ENCODE assay signal across 8 cellular contexts in genomic region chr3:49839193-49839809, GRCh38. TPM values are rescaled to one million over a fixed set of nuclear protein-coding genes. Genes with fewer than 3 reads are reported as not detected.
DNase-seq lines count a peak whose midpoint lies in the region; ATAC-seq and TF ChIP-seq lines count a peak whose summit lies in the region.

No MANE protein-coding gene starts in this region.

- DNase-seq in GF-D8 (lab: John Stamatoyannopoulos, UW), result peak; percentile 61
- peak; percentile 82 for DNase-seq in NB4 (ENCODE audit: low read depth)
- peak; percentile 55 to 78 (median 70) for DNase-seq in T-helper 1 cell
- DNase-seq in adrenal gland, result peak; percentile 80 to 94 (median 84)
- DNase-seq in heart right ventricle, result peak; percentile 82 to 84
- peak; percentile 60 for DNase-seq in renal cortical epithelial cell (ENCODE audit: low read depth)
- peak; percentile 87 to 93 for DNase-seq in aorta

- H3K27me3 ChIP-seq in adrenal gland, result no peaks in the 10 kb centered on the region
- no peaks in the 10 kb centered on the region for H3K27me3 ChIP-seq in heart right ventricle
- H3K27me3 ChIP-seq in aorta (ENCODE audit: control insufficient read depth in 1 of 2, insufficient read depth in 2 of 2, low read length in 1 of 2), result no peaks in the 10 kb centered on the region

- H3K4me1 ChIP-seq in adrenal gland (replicated peaks in 1 of 2) (peaks cover 0 to 5% of the 10 kb centered on the region in 2 donors), heart right ventricle (peaks cover 12 to 43% (median 28%) of the 10 kb centered on the region in 9 donors), aorta (ENCODE audit: control insufficient read depth in 1 of 2, insufficient read depth in 2 of 2, low read length in 2 of 2) (no peaks in the 10 kb centered on the region)

- 18 to 32% (median 24%) methylated on average over 4 to 6 of the region's 6 CpGs for WGBS in adrenal gland, 4 donors
- 24 to 30% methylated on average over 6 of the region's 6 CpGs for WGBS in heart right ventricle, 2 donors
- WGBS in aorta, 2 donors, result 45 to 49% methylated on average over 6 of the region's 6 CpGs

- H3K36me3 ChIP-seq in adrenal gland (replicated peaks in 1 of 2), result no peaks in the 10 kb centered on the region
- H3K36me3 ChIP-seq in heart right ventricle, result peaks cover 0 to 7% (median 0%) of the 10 kb centered on the region in 9 donors
- H3K36me3 ChIP-seq in aorta (ENCODE audit: control insufficient read depth in 1 of 2, insufficient read depth in 2 of 2, low read length in 1 of 2), result no peaks in the 10 kb centered on the region

- TF ChIP-seq POLR2A in NB4 (IDR thresholded peaks at IDR 0.05; ENCODE audit: extremely low read depth, insufficient read length), result no peak
- no peak for TF ChIP-seq POLR2A in adrenal gland (IDR thresholded peaks at IDR 0.05)

- TF ChIP-seq CTCF in NB4 (IDR thresholded peaks at IDR 0.05; ENCODE audit: low read depth, low read length) (peak; percentile 82), adrenal gland (IDR thresholded peaks at IDR 0.05) (peak; percentile 86 to 95 (median 91)), heart right ventricle (IDR thresholded peaks at IDR 0.05) (peak; percentile 85 to 95 (median 91))

- H3K9me3 ChIP-seq in adrenal gland (replicated peaks in 1 of 3), result no peaks in the 10 kb centered on the region
- no peaks in the 10 kb centered on the region for H3K9me3 ChIP-seq in heart right ventricle
- H3K9me3 ChIP-seq in aorta (ENCODE audit: control insufficient read depth, low read length), result no peaks in the 10 kb centered on the region

- H3K27ac ChIP-seq in adrenal gland (peak overlapping the region in 1 of 5 donors; percentile 19), heart right ventricle (peak overlapping the region in 8 of 10 donors; percentile 39 to 70 (median 58)), aorta (ENCODE audit: low read depth in 1 of 2, low read length in 2 of 2) (peak overlapping the region in 1 of 2 donors; percentile 3)

- ATAC-seq in heart right ventricle, result peak; percentile 76 to 91 (median 84)
- ATAC-seq in aorta (ENCODE audit: low FRiP score), result peak; percentile 86
- no peak for ATAC-seq in HG03108 (IDR thresholded peaks at IDR 0.05; ENCODE audit: unreplicated experiment)

- H3K4me3 ChIP-seq in NB4 (ENCODE audit: low read depth, low read length) (no peak overlapping the region), adrenal gland (no peak overlapping the region), heart right ventricle (no peak overlapping the region), aorta (ENCODE audit: low read length in 2 of 2) (no peak overlapping the region)

- intact Hi-C loops in adrenal gland (cut with DNase I) (loop anchor here (2.0 to 10.0 kb wide), 2 partner anchors 36 to 134 kb away; partner anchors contain the start of gene INKA1 (in 1 of the 2)), heart right ventricle (cut with DNase I) (loop anchor here in 9 of 10 donors (1.0 to 5.0 kb wide), 3 partner anchors 34 to 137 kb away; no protein-coding TSS in a partner anchor), aorta (cut with DNase I) (loop anchor here (1.0 to 10.0 kb wide), 5 partner anchors 36 to 137 kb away; partner anchors contain the start of gene INKA1 (in 1 of the 2))

RNA-seq across cellular contexts. Expression of gene TRAIP, which starts 17.1 kb away (rescaled TPM):
- total RNA-seq in adrenal gland (1 to 10 TPM in 7 of 8 donors, under 1 TPM in 1; 0.60 to 6.3 (median 2.2) TPM), heart right ventricle (1 to 10 TPM in 7 of 10 donors, under 1 TPM in 3; 0.20 to 2.4 (median 1.4) TPM), renal cortical epithelial cell (1.6 and 2.8 TPM in 2 replicates), aorta (1 to 10 TPM in 1 of 2 donors, under 1 TPM in 1; 0.94 to 2.6 TPM)
- polyA plus RNA-seq in adrenal gland (1 to 10 TPM; 2.1 to 3.3 (median 2.2) TPM), heart right ventricle (1 to 10 TPM in 1 of 2 donors, under 1 TPM in 1; 0.96 to 1.6 TPM), aorta (1 to 10 TPM in 1 of 2 donors, under 1 TPM in 1; 0.63 to 3.1 TPM)

RNA-seq across cellular contexts. Expression of gene UBA7, which starts 25.5 kb away (rescaled TPM):
- total RNA-seq in adrenal gland (100 to 1,000 TPM in 1 of 8 donors, 10 to 100 TPM in 7; 27.8 to 102 (median 60.0) TPM), heart right ventricle (10 to 100 TPM; 13.1 to 47.0 (median 22.0) TPM), renal cortical epithelial cell (24.8 and 25.1 TPM in 2 replicates), aorta (100 to 1,000 TPM in 1 of 2 donors, 10 to 100 TPM in 1; 45.2 to 102 TPM)
- polyA plus RNA-seq in adrenal gland (100 to 1,000 TPM in 2 of 3 donors, 10 to 100 TPM in 1; 17.5 to 232 (median 136) TPM), heart right ventricle (10 to 100 TPM; 12.0 to 57.6 TPM), aorta (100 to 1,000 TPM in 1 of 2 donors, 10 to 100 TPM in 1; 34.7 to 199 TPM)

RNA-seq across cellular contexts. Expression of gene CAMKV, which starts 30.4 kb away (rescaled TPM):
- total RNA-seq in adrenal gland, result 1 to 10 TPM in 2 of 8 donors, under 1 TPM in 2, not detected in 4; 0.27 to 1.5 (median 0.87) TPM
- polyA plus RNA-seq in adrenal gland, result 1 to 10 TPM in 1 of 3 donors, under 1 TPM in 2; 0.27 to 1.1 (median 0.55) TPM
- total RNA-seq in heart right ventricle, result not detected
- not detected for polyA plus RNA-seq in heart right ventricle
- total RNA-seq in renal cortical epithelial cell, result under 0.01 TPM in 1 of 2 replicates, not detected in the other
- total RNA-seq in aorta, result not detected
- polyA plus RNA-seq in aorta, result not detected

RNA-seq across cellular contexts. Expression of gene INKA1, which starts 36.2 kb away (rescaled TPM):
- total RNA-seq in adrenal gland (1 to 10 TPM; 1.8 to 5.5 (median 2.9) TPM), heart right ventricle (1 to 10 TPM; 1.8 to 5.7 (median 2.5) TPM), renal cortical epithelial cell (0.15 and 0.17 TPM in 2 replicates), aorta (1 to 10 TPM; 5.5 to 8.8 TPM)
- polyA plus RNA-seq in adrenal gland (10 to 100 TPM in 1 of 3 donors, 1 to 10 TPM in 1, under 1 TPM in 1; 0.35 to 15.2 (median 6.3) TPM), heart right ventricle (1 to 10 TPM; 4.2 to 8.6 TPM), aorta (10 to 100 TPM; 12.1 to 12.2 TPM)

RNA-seq across cellular contexts. Expression of gene CDHR4, which starts 39.6 kb away (rescaled TPM):
- total RNA-seq in adrenal gland (under 1 TPM in 2 of 8 donors, not detected in 6; 0.23 to 0.25 TPM), heart right ventricle (not detected), renal cortical epithelial cell (not detected in 2 replicates), aorta (1 to 10 TPM in 1 of 2 donors, under 1 TPM in 1; 0.26 to 1.1 TPM)
- polyA plus RNA-seq in adrenal gland (under 1 TPM in 1 of 3 donors, not detected in 2; 0.17 TPM), heart right ventricle (under 1 TPM; 0.01 to 0.80 TPM), aorta (1 to 10 TPM in 1 of 2 donors, not detected in 1; 5.0 TPM)
